17 cellular contexts compared by ENCODE assay signal in the genomic region with DNA sequence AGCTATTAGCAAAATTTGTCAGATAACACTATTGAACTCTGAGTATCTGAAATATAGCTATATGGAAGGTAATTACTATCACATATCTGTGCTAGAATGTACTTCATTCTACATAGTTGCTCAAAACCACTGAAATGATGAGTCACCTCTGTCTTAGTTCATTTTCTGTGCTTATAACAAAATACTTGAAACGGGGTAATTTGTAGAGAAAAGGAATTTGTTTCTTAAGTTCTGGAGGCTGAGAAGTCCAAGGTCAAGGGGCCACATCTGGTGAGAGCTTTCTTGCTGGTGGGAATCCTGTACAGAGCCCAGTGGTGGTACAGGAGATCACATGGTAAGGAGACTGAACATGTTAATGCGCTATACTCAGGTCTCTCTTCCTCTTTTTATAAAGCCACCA. TPM values are rescaled to one million over a fixed set of nuclear protein-coding genes. Genes with fewer than 3 reads are reported as not detected.
DNase-seq lines count a peak whose midpoint lies in the region; ATAC-seq and TF ChIP-seq lines count a peak whose summit lies in the region.
"Had no signal": no experiment of that assay in that cellular context is flagged by ENCODE, and none has a peak within 500 bp of the region (broad histone marks: within the 10 kb centered on the region; RNA-seq: fewer than 3 reads in every experiment).

No MANE protein-coding gene starts in this region.

- POLR2A ChIA-PET in AG04450 (lab: Yijun Ruan, JAX): interaction anchor here (0.5 kb wide), 1 partner anchor 148 kb away, joined by 4 read pairs; no protein-coding TSS in a partner anchor
- POLR2A ChIA-PET in naive thymus-derived CD8-positive, alpha-beta T cell (lab: Charles Lee): no interaction called here

- no peak overlapping the region for H3K27ac ChIP-seq in AG04450 (ENCODE audit: low read depth, low read length)

- no peak for TF ChIP-seq CTCF in AG04450 (IDR thresholded peaks at IDR 0.05; ENCODE audit: low read depth, low read length)
- no peak for TF ChIP-seq CTCF in fibroblast of the aortic adventitia (IDR thresholded peaks at IDR 0.05; ENCODE audit: insufficient read depth, low read length)

- H3K27me3 ChIP-seq in AG04450 (ENCODE audit: control insufficient read depth, insufficient read depth, low read length) (no peaks in the 10 kb centered on the region), adipocyte (replicated peaks; ENCODE audit: control insufficient read depth, insufficient read depth, low read length) (no peaks in the 10 kb centered on the region)

- DNase-seq in AG04450 (ENCODE audit: low read depth, low spot score) (peak; percentile 71), HS-5 (ENCODE audit: low read depth) (peak; percentile 47), adipocyte (ENCODE audit: low read depth) (peak; percentile 73), fibroblast of the aortic adventitia (ENCODE audit: low read depth) (peak; percentile 24), DMS53 treated with DMSO at 0.1 percent for 48 hours (lab: John Stamatoyannopoulos, UW; ENCODE audit: unreplicated experiment) (no peak)
- DNase-seq in activated effector memory CD4-positive, alpha-beta T cell treated with anti-CD3 and anti-CD28 coated beads, Interleukin-2, amount 50 U/mL, for 16 hours: no peak
- DNase-seq in naive thymus-derived CD8-positive, alpha-beta T cell: no peak
- DNase-seq: activated CD4-positive, alpha-beta T cell treated with anti-CD3 and anti-CD28 coated beads, Interleukin-2, amount 50 U/mL, for 1 hour; cerebellar nuclear complex; hypothalamus; naive B cell; NCI-H345; SHP77 treated with DMSO at 0.1 percent for 48 hours; T1000 had no signal

- peaks cover 0 to 10% (median 2%) of the 10 kb centered on the region in 5 donors for H3K27me3 Mint-ChIP-seq in naive thymus-derived CD8-positive, alpha-beta T cell

- no peak overlapping the region for H3K4me3 Mint-ChIP-seq in naive thymus-derived CD8-positive, alpha-beta T cell
- H3K4me3 Mint-ChIP-seq: activated naive CD8-positive, alpha-beta T cell; naive B cell had no signal

- peaks cover 0 to under 1% (median 0%) of the 10 kb centered on the region in 4 donors for H3K4me1 Mint-ChIP-seq in naive thymus-derived CD8-positive, alpha-beta T cell
- H3K4me1 Mint-ChIP-seq: naive B cell had no signal

- no peak overlapping the region for H3K9ac ChIP-seq in adipocyte (ENCODE audit: low read length)

- H3K4me3 ChIP-seq in AG04450 (ENCODE audit: low read depth, low read length): no peak overlapping the region
- H3K4me3 ChIP-seq in adipocyte (ENCODE audit: low read length): no peak overlapping the region
- H3K4me3 ChIP-seq in fibroblast of the aortic adventitia (ENCODE audit: low read depth, low read length): no peak overlapping the region

- no peaks in the 10 kb centered on the region for H3K36me3 ChIP-seq in adipocyte (ENCODE audit: control insufficient read depth, insufficient read depth, low read length, severe bottlenecking)

- peaks cover 6% of the 10 kb centered on the region for H3K4me1 ChIP-seq in adipocyte (ENCODE audit: control insufficient read depth, insufficient read depth, low read length)

- no peak overlapping the region for H3K27ac Mint-ChIP-seq in naive thymus-derived CD8-positive, alpha-beta T cell
- H3K27ac Mint-ChIP-seq: activated naive CD8-positive, alpha-beta T cell; naive B cell had no signal

- no peak for ATAC-seq in HG02798 (IDR thresholded peaks at IDR 0.05; ENCODE audit: poor library complexity, unreplicated experiment)
- ATAC-seq in naive thymus-derived CD8-positive, alpha-beta T cell: no peak
- ATAC-seq: left lobe of liver had no signal

- CTCF ChIA-PET in AG04450 (lab: Charles Lee): interaction anchor here (1.1 to 2.0 kb wide), 4 partner anchors 121 to 458 kb away, joined by 3 to 8 read pairs (median 4); no protein-coding TSS in a partner anchor

- H3K9me3 ChIP-seq in AG04450 (ENCODE audit: control insufficient read depth, insufficient read depth, low read length): no peaks in the 10 kb centered on the region; the same call in 1 of the 2 replicates
- no peaks in the 10 kb centered on the region for H3K9me3 ChIP-seq in adipocyte (ENCODE audit: control insufficient read depth, low read length)

- H3K9me3 Mint-ChIP-seq in naive thymus-derived CD8-positive, alpha-beta T cell: no peaks in the 10 kb centered on the region
- H3K9me3 Mint-ChIP-seq: naive B cell had no signal

- no peaks in the 10 kb centered on the region for H3K36me3 Mint-ChIP-seq in naive thymus-derived CD8-positive, alpha-beta T cell
- H3K36me3 Mint-ChIP-seq: activated naive CD8-positive, alpha-beta T cell; naive B cell had no signal

RNA-seq across cellular contexts. Expression of gene TNKS2, which starts 41.9 kb away (rescaled TPM):
- 35.5 and 45.5 TPM in 2 replicates for polyA plus RNA-seq in AG04450 (2011; rRNA removed)
- polyA minus RNA-seq in AG04450 (2011; rRNA and poly(A)+ RNA removed): 45.9 and 71.2 TPM in 2 replicates
- 41.5 and 51.2 TPM in 2 replicates for total RNA-seq in fibroblast of the aortic adventitia (ENCODE audit: low replicate concordance)
- total RNA-seq in naive thymus-derived CD8-positive, alpha-beta T cell: 10 to 100 TPM; 57.0 to 57.7 TPM
- polyA plus RNA-seq in naive thymus-derived CD8-positive, alpha-beta T cell: 10 to 100 TPM; 15.2 to 25.4 (median 18.6) TPM

Comparison
In these comparisons a context has a peak if more than half of its experiments do, and no peak if none do; other contexts are left out.
1. DNase-seq: peak in AG04450 (single experiment), HS-5 (single experiment), adipocyte (single experiment) and fibroblast of the aortic adventitia (single experiment); none in activated effector memory CD4-positive, alpha-beta T cell treated with anti-CD3 and anti-CD28 coated beads, Interleukin-2, amount 50 U/mL, for 16 hours (single experiment), DMS53 treated with DMSO at 0.1 percent for 48 hours (single experiment) and naive thymus-derived CD8-positive, alpha-beta T cell (0 of 10).